Comparison of ENCODE assay signal across 2 cellular contexts in genomic region chr6:44178424-44179071, GRCh38.
TF ChIP-seq lines count a peak whose summit lies in the region.

No MANE protein-coding gene starts in this region.

TF ChIP-seq in WTC11, 78 proteins besides CTCF, POLR2A, EP300 and RAD21:
- peak; percentile 67 for TF ChIP-seq ZNF121 (CRISPR knock-in tag; IDR thresholded peaks at IDR 0.05)
- TF ChIP-seq NR3C1 (CRISPR knock-in tag; conservative IDR thresholded peaks at IDR 0.05; ENCODE audit: low read depth) = no peak
- no peak for TF ChIP-seq SMAD3 (CRISPR knock-in tag; IDR thresholded peaks at IDR 0.05; ENCODE audit: borderline replicate concordance)
- no peak for TF ChIP-seq NFYB (CRISPR knock-in tag; conservative IDR thresholded peaks at IDR 0.05; ENCODE audit: low read depth)
- no peak for TF ChIP-seq JAZF1 (CRISPR knock-in tag; IDR thresholded peaks at IDR 0.05)

TF ChIP-seq in endothelial cell of umbilical vein, 7 proteins besides CTCF, POLR2A, EP300 and RAD21:
- TF ChIP-seq MAX (IDR thresholded peaks at IDR 0.05; ENCODE audit: insufficient read depth, insufficient read length) = no peak
- no peak for TF ChIP-seq MYC (IDR thresholded peaks at IDR 0.05; ENCODE audit: low read depth, low read length)
- TF ChIP-seq POLR2AphosphoS5 (IDR thresholded peaks at IDR 0.05; ENCODE audit: insufficient read depth, low read depth, low read length) = no peak
- no peak for TF ChIP-seq GATA2 (IDR thresholded peaks at IDR 0.05; ENCODE audit: insufficient read depth, insufficient read length, low read depth, low read length)
- TF ChIP-seq EZH2 (IDR thresholded peaks at IDR 0.05; ENCODE audit: borderline replicate concordance, low read depth, low read length, severe bottlenecking) = no peak
- TF ChIP-seq FOS (IDR thresholded peaks at IDR 0.05; ENCODE audit: borderline replicate concordance, insufficient read depth, low read length) = no peak
